18 cellular contexts compared by ENCODE assay signal in the genomic region with DNA sequence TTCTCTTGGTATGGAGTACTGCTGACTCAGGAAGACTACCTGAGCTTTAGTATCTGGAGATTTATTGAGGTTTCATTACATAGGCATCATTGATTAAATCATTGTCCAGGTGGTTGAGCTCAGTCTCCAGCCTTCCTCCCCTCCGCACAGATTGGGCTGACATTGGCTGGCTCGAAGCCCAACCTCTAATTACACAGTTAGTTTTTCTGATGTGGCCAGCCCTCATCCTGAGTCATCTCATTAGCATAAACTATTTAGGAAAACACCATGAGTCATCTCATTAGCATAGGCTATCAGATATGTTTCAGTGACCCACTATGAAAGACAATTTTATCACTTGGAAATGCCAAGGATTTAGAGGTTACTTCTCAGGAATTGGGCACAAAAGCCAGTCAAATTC.
A peak's percentile ranks its signal among the peaks of the same experiment; 100 is the strongest.
DNase-seq lines count a peak whose midpoint lies in the region; ATAC-seq and TF ChIP-seq lines count a peak whose summit lies in the region.
"Had no signal": no experiment of that assay in that cellular context is flagged by ENCODE, and none has a peak within 500 bp of the region (broad histone marks: within the 10 kb centered on the region; RNA-seq: fewer than 3 reads in every experiment).

No MANE protein-coding gene starts in this region.

- peaks cover 2% of the 10 kb centered on the region for H3K9me3 Mint-ChIP-seq in activated naive CD4-positive, alpha-beta T cell treated with anti-CD3 and anti-CD28 coated beads for 36 hours
- H3K9me3 Mint-ChIP-seq in stimulated activated effector memory CD8-positive, alpha-beta T cell treated with anti-CD3 and anti-CD28 coated beads, Interleukin-12 subunit alpha, Interleukin-12 subunit beta, amount 100 ng/mL, for 72 hours: peaks cover 1% of the 10 kb centered on the region
- peaks cover 2% of the 10 kb centered on the region for H3K9me3 Mint-ChIP-seq in CD4-positive, alpha-beta T cell
- H3K9me3 Mint-ChIP-seq: activated CD4-positive, alpha-beta memory T cell treated with anti-CD3 and anti-CD28 coated beads, Interleukin-2, amount 10 ng/mL, durations not matched to agents 7 days and 5 days had no signal

- peaks cover 2% of the 10 kb centered on the region for H3K9me3 ChIP-seq in CD4-positive, alpha-beta T cell (ENCODE audit: control insufficient read depth, low read length)
- H3K9me3 ChIP-seq: ovary, upper lobe of right lung had no signal

- H3K4me1 Mint-ChIP-seq in activated naive CD4-positive, alpha-beta T cell treated with anti-CD3 and anti-CD28 coated beads for 36 hours (ENCODE audit: low read depth): no peaks in the 10 kb centered on the region
- H3K4me1 Mint-ChIP-seq in stimulated activated effector memory CD8-positive, alpha-beta T cell treated with anti-CD3 and anti-CD28 coated beads, Interleukin-12 subunit alpha, Interleukin-12 subunit beta, amount 100 ng/mL, for 72 hours: no peaks in the 10 kb centered on the region
- no peaks in the 10 kb centered on the region for H3K4me1 Mint-ChIP-seq in CD4-positive, alpha-beta T cell (ENCODE audit: low read depth)
- H3K4me1 Mint-ChIP-seq: activated CD4-positive, alpha-beta memory T cell treated with anti-CD3 and anti-CD28 coated beads, Interleukin-2, amount 10 ng/mL, durations not matched to agents 7 days and 5 days had no signal

- H3K27ac ChIP-seq in CD4-positive, alpha-beta T cell (ENCODE audit: low read depth, low read length): no peak overlapping the region
- H3K27ac ChIP-seq: ascending aorta, left lung, ovary, SK-N-MC, upper lobe of right lung had no signal

- no peak overlapping the region for H3K27ac Mint-ChIP-seq in activated naive CD4-positive, alpha-beta T cell treated with anti-CD3 and anti-CD28 coated beads for 36 hours
- no peak overlapping the region for H3K27ac Mint-ChIP-seq in stimulated activated effector memory CD8-positive, alpha-beta T cell treated with anti-CD3 and anti-CD28 coated beads, Interleukin-12 subunit alpha, Interleukin-12 subunit beta, amount 100 ng/mL, for 72 hours
- no peak overlapping the region for H3K27ac Mint-ChIP-seq in CD4-positive, alpha-beta T cell
- H3K27ac Mint-ChIP-seq: activated CD4-positive, alpha-beta memory T cell treated with anti-CD3 and anti-CD28 coated beads, Interleukin-2, amount 10 ng/mL, durations not matched to agents 7 days and 5 days; CD8-positive, alpha-beta T cell had no signal

- no peaks in the 10 kb centered on the region for H3K27me3 ChIP-seq in CD4-positive, alpha-beta T cell (ENCODE audit: control insufficient read depth, insufficient read depth, low read length)
- H3K27me3 ChIP-seq: ascending aorta, left lung, ovary, upper lobe of right lung had no signal

- POLR2A ChIA-PET in CD4-positive, alpha-beta T cell (lab: Charles Lee): no interaction called here

- H3K4me3 Mint-ChIP-seq in activated naive CD4-positive, alpha-beta T cell treated with anti-CD3 and anti-CD28 coated beads for 36 hours: no peak overlapping the region
- H3K4me3 Mint-ChIP-seq in stimulated activated effector memory CD8-positive, alpha-beta T cell treated with anti-CD3 and anti-CD28 coated beads, Interleukin-12 subunit alpha, Interleukin-12 subunit beta, amount 100 ng/mL, for 72 hours: no peak overlapping the region
- no peak overlapping the region for H3K4me3 Mint-ChIP-seq in CD4-positive, alpha-beta T cell
- H3K4me3 Mint-ChIP-seq: activated CD4-positive, alpha-beta memory T cell treated with anti-CD3 and anti-CD28 coated beads, Interleukin-2, amount 10 ng/mL, durations not matched to agents 7 days and 5 days; CD8-positive, alpha-beta T cell had no signal

- no peaks in the 10 kb centered on the region for H3K36me3 Mint-ChIP-seq in activated naive CD4-positive, alpha-beta T cell treated with anti-CD3 and anti-CD28 coated beads for 36 hours (ENCODE audit: low read depth)
- H3K36me3 Mint-ChIP-seq in stimulated activated effector memory CD8-positive, alpha-beta T cell treated with anti-CD3 and anti-CD28 coated beads, Interleukin-12 subunit alpha, Interleukin-12 subunit beta, amount 100 ng/mL, for 72 hours: no peaks in the 10 kb centered on the region
- no peaks in the 10 kb centered on the region for H3K36me3 Mint-ChIP-seq in CD4-positive, alpha-beta T cell (ENCODE audit: low read depth)
- H3K36me3 Mint-ChIP-seq: CD8-positive, alpha-beta T cell had no signal

- CTCF ChIA-PET in activated naive CD4-positive, alpha-beta T cell treated with anti-CD3 and anti-CD28 coated beads for 36 hours (lab: Charles Lee): no interaction called here
- CTCF ChIA-PET in CD4-positive, alpha-beta T cell (lab: Charles Lee): no interaction called here

- TF ChIP-seq CTCF in CD4-positive, alpha-beta T cell (IDR thresholded peaks at IDR 0.05): no peak

- intact Hi-C loops in activated naive CD4-positive, alpha-beta T cell treated with anti-CD3 and anti-CD28 coated beads for 36 hours (cut with micrococcal nuclease): no loop called here
- intact Hi-C loops in CD4-positive, alpha-beta T cell (cut with DNase I, micrococcal nuclease): no loop called here

- no peaks in the 10 kb centered on the region for H3K27me3 Mint-ChIP-seq in activated naive CD4-positive, alpha-beta T cell treated with anti-CD3 and anti-CD28 coated beads for 36 hours (ENCODE audit: low read depth)
- no peaks in the 10 kb centered on the region for H3K27me3 Mint-ChIP-seq in CD4-positive, alpha-beta T cell
- H3K27me3 Mint-ChIP-seq: activated CD4-positive, alpha-beta memory T cell treated with anti-CD3 and anti-CD28 coated beads, Interleukin-2, amount 10 ng/mL, durations not matched to agents 7 days and 5 days had no signal

- ATAC-seq in stimulated activated effector memory CD8-positive, alpha-beta T cell treated with anti-CD3 and anti-CD28 coated beads, Interleukin-12 subunit alpha, Interleukin-12 subunit beta, amount 100 ng/mL, for 72 hours: peak; percentile 34
- no peak for ATAC-seq in CD4-positive, alpha-beta T cell (ENCODE audit: poor library complexity)
- ATAC-seq in HG03108 (IDR thresholded peaks at IDR 0.05; ENCODE audit: unreplicated experiment): no peak
- ATAC-seq: CD8-positive, alpha-beta T cell; esophagus mucosa; left lung; PC-3; upper lobe of right lung had no signal

- peak; percentile 5 for DNase-seq in activated naive CD4-positive, alpha-beta T cell treated with anti-CD3 and anti-CD28 coated beads for 36 hours
- no peak for DNase-seq in activated naive CD4-positive, alpha-beta T cell treated with Interleukin-2 at 50 U/mL for 16 hours
- peak; percentile 81 for DNase-seq in NCI-H69 (lab: John Stamatoyannopoulos, UW)
- DNase-seq in dermis blood vessel endothelial cell: peak; percentile 9
- no peak for DNase-seq in stimulated activated effector memory CD8-positive, alpha-beta T cell treated with anti-CD3 and anti-CD28 coated beads, Interleukin-12 subunit alpha, Interleukin-12 subunit beta, amount 100 ng/mL, for 72 hours (ENCODE audit: low spot score in 2 of 2)
- DNase-seq in CD4-positive, alpha-beta T cell: no peak
- DNase-seq in T-helper 9 cell: no peak
- DNase-seq: activated CD4-positive, alpha-beta memory T cell treated with anti-CD3 and anti-CD28 coated beads, Interleukin-2, amount 10 ng/mL, durations not matched to agents 7 days and 5 days; CD8-positive, alpha-beta T cell; left lung; NCI-H1694 treated with DMSO at 0.1 percent for 48 hours; ovary; PC-3; upper lobe of right lung had no signal

Comparison
In these comparisons a context has a peak if more than half of its experiments do, and no peak if none do; other contexts are left out.
1. DNase-seq: peak in activated naive CD4-positive, alpha-beta T cell treated with anti-CD3 and anti-CD28 coated beads for 36 hours (single experiment), NCI-H69 (single experiment) and dermis blood vessel endothelial cell (single experiment); none in activated naive CD4-positive, alpha-beta T cell treated with Interleukin-2 at 50 U/mL for 16 hours (single experiment), stimulated activated effector memory CD8-positive, alpha-beta T cell treated with anti-CD3 and anti-CD28 coated beads, Interleukin-12 subunit alpha, Interleukin-12 subunit beta, amount 100 ng/mL, for 72 hours (0 of 2), CD4-positive, alpha-beta T cell (0 of 10) and T-helper 9 cell (single experiment).